19 cellular contexts compared by ENCODE assay signal in genomic region chr1:170340259-170340658, GRCh38.
DNase-seq lines count a peak whose midpoint lies in the region; ATAC-seq and TF ChIP-seq lines count a peak whose summit lies in the region.
"Had no signal": no experiment of that assay in that cellular context is flagged by ENCODE, and none has a peak within 500 bp of the region (broad histone marks: within the 10 kb centered on the region; RNA-seq: fewer than 3 reads in every experiment).

No MANE protein-coding gene starts in this region.

- no peak for TF ChIP-seq POLR2A in IMR-90 (IDR thresholded peaks at IDR 0.05; ENCODE audit: low read depth, low read length)

- WGBS in IMR-90 (ENCODE audit: extremely low coverage in 2 of 2, insufficient read length in 1 of 2), 2 experiments = no CpG with 5 or more reads among the region's 2 CpGs
- no CpG with 5 or more reads among the region's 2 CpGs for WGBS in trophoblast cell (ENCODE audit: extremely low coverage, insufficient coverage, insufficient read length)

- no peak overlapping the region for H3K56ac ChIP-seq in IMR-90 (ENCODE audit: extremely low read depth, insufficient read depth, low read length)

- H2AK9ac ChIP-seq in IMR-90 (replicated peaks; ENCODE audit: low read depth, low read length, poor library complexity) = no peak overlapping the region

- no peak overlapping the region; a peak in 1 of 4 replicates for H4K8ac ChIP-seq in IMR-90 (ENCODE audit: low read depth in 2 of 2, low read length in 2 of 2)
- H4K8ac ChIP-seq in trophoblast cell (ENCODE audit: low read depth, low read length) = no peak overlapping the region

- H2AK5ac ChIP-seq in IMR-90 (ENCODE audit: low read depth, low read length) = no peak overlapping the region
- no peak overlapping the region for H2AK5ac ChIP-seq in trophoblast cell (ENCODE audit: low read length)

- intact Hi-C loops in IMR-90 (cut with micrococcal nuclease) = no loop called here

- no peak for TF ChIP-seq CTCF in IMR-90 (conservative IDR thresholded peaks at IDR 0.05; ENCODE audit: low read depth, low read length)
- no peak for TF ChIP-seq CTCF in fibroblast of the aortic adventitia (IDR thresholded peaks at IDR 0.05; ENCODE audit: insufficient read depth, low read length)

- no peak overlapping the region for H3K27ac ChIP-seq in IMR-90 (ENCODE audit: insufficient read depth, low read length)
- H3K27ac ChIP-seq in trophoblast cell (ENCODE audit: low read depth, low read length) = no peak overlapping the region
- H3K27ac ChIP-seq: C4-2B, Peyer's patch had no signal

- H3K4me1 ChIP-seq in IMR-90 (ENCODE audit: control insufficient read depth, insufficient read depth, low read length) (peaks cover 2% of the 10 kb centered on the region; the same call in 1 of the 2 replicates), trophoblast cell (ENCODE audit: control insufficient read depth in 1 of 2, insufficient read depth in 2 of 2, low read length in 2 of 2) (peaks cover 0 to 3% of the 10 kb centered on the region in 2 experiments)
- H3K4me1 ChIP-seq: Peyer's patch had no signal

- H4K20me1 ChIP-seq in IMR-90 (ENCODE audit: insufficient read depth, low read length) = no peaks in the 10 kb centered on the region

- H3K9me3 ChIP-seq in IMR-90 (ENCODE audit: control insufficient read depth, insufficient read depth, low read length) (no peaks in the 10 kb centered on the region), trophoblast cell (ENCODE audit: insufficient read depth, low read depth, low read length) (no peaks in the 10 kb centered on the region)
- H3K9me3 ChIP-seq: Peyer's patch had no signal

- CTCF ChIA-PET in IMR-90 (lab: Yijun Ruan, JAX) = no interaction called here

- no peak for TF ChIP-seq RAD21 in IMR-90 (IDR thresholded peaks at IDR 0.05; ENCODE audit: low read length)

- no peaks in the 10 kb centered on the region for H3K9me1 ChIP-seq in IMR-90 (ENCODE audit: insufficient read depth, low read length)

- H2BK120ac ChIP-seq in IMR-90 (ENCODE audit: low read depth, low read length) (no peak overlapping the region), trophoblast cell (ENCODE audit: insufficient read depth, low read length, poor library complexity) (no peak overlapping the region)

- no peak overlapping the region for H3K4me3 ChIP-seq in IMR-90 (ENCODE audit: insufficient read depth, low read depth, low read length)
- no peak overlapping the region for H3K4me3 ChIP-seq in fibroblast of the aortic adventitia (ENCODE audit: low read depth, low read length)
- no peak overlapping the region for H3K4me3 ChIP-seq in trophoblast cell (ENCODE audit: low read depth, low read length)
- H3K4me3 ChIP-seq: Peyer's patch had no signal

- peaks cover 2% of the 10 kb centered on the region for H3K79me2 ChIP-seq in trophoblast cell (ENCODE audit: control insufficient read depth, insufficient read depth, low read length, poor library complexity)

- H3K14ac ChIP-seq in IMR-90 (replicated peaks; ENCODE audit: low read depth, low read length) = no peak overlapping the region
- no peak overlapping the region for H3K14ac ChIP-seq in trophoblast cell (ENCODE audit: low read length)

- H3K4me2 ChIP-seq in IMR-90 (ENCODE audit: low read depth, low read length) (no peak overlapping the region), trophoblast cell (ENCODE audit: low read length) (no peak overlapping the region)

- dilution Hi-C loops in IMR-90 (cut with HindIII; ENCODE audit: low sequenced_read_pairs, unreplicated experiment) = no loop called here

- H2AFZ ChIP-seq in IMR-90 (replicated peaks; ENCODE audit: low read length, poor library complexity) = peak overlapping the region; percentile 51
- H2AFZ ChIP-seq in trophoblast cell (ENCODE audit: insufficient read depth, low read length, poor library complexity) = no peak overlapping the region

- no peak overlapping the region for H3K18ac ChIP-seq in IMR-90 (ENCODE audit: low read depth, low read length)
- no peak overlapping the region for H3K18ac ChIP-seq in trophoblast cell (ENCODE audit: low read length)

- ATAC-seq in IMR-90 (ENCODE audit: low read depth) (no peak), GM18861 (IDR thresholded peaks at IDR 0.05; ENCODE audit: unreplicated experiment) (no peak)

- H3K79me1 ChIP-seq in IMR-90 (ENCODE audit: low read depth in 1 of 2, low read length in 2 of 2) = no peaks in the 10 kb centered on the region
- peaks cover 2% of the 10 kb centered on the region for H3K79me1 ChIP-seq in trophoblast cell (ENCODE audit: low read length)

- H3K4ac ChIP-seq in IMR-90 (ENCODE audit: low read depth, low read length) (no peak overlapping the region), trophoblast cell (ENCODE audit: low read depth, low read length) (no peak overlapping the region)

- H4K5ac ChIP-seq in IMR-90 (ENCODE audit: low read depth, low read length) = no peak overlapping the region

- no peak overlapping the region for H2BK15ac ChIP-seq in IMR-90 (ENCODE audit: low read depth, low read length)

- H2BK5ac ChIP-seq in IMR-90 (ENCODE audit: low read depth, low read length, poor library complexity, severe bottlenecking) = no peak overlapping the region
- no peak overlapping the region for H2BK5ac ChIP-seq in trophoblast cell (ENCODE audit: low read depth, low read length, poor library complexity)

- in situ Hi-C loops in IMR-90 (cut with MboI; ENCODE audit: low sequenced_read_pairs) = no loop called here

- H3K27me3 ChIP-seq in IMR-90 (ENCODE audit: control insufficient read depth, insufficient read depth, low read length) = no peaks in the 10 kb centered on the region
- no peaks in the 10 kb centered on the region for H3K27me3 ChIP-seq in trophoblast cell (ENCODE audit: insufficient read depth, low read length)
- H3K27me3 ChIP-seq: Peyer's patch had no signal

- no peak overlapping the region for H2BK12ac ChIP-seq in trophoblast cell (ENCODE audit: low read length)

- no TSS peak for BruUV-seq in IMR-90 (replicated peaks; lab: Mats Ljungman, UMichigan)

- H2BK20ac ChIP-seq in IMR-90 (ENCODE audit: low read depth, low read length) = no peak overlapping the region

- H4K12ac ChIP-seq in trophoblast cell (ENCODE audit: low read depth, low read length) = no peak overlapping the region

- POLR2A ChIA-PET in IMR-90 (lab: Charles Lee; ENCODE audit: unreplicated experiment) = no interaction called here

- peak; percentile 39 for DNase-seq in IMR-90
- peak; percentile 1 for DNase-seq in amniotic epithelial cell (ENCODE audit: low read depth)
- peak; percentile 28 for DNase-seq in fibroblast of the aortic adventitia (ENCODE audit: low read depth)
- peak; percentile 75 to 99 for DNase-seq in trophoblast cell
- no peak for DNase-seq in NAMALWA (ENCODE audit: low spot score)
- no peak for DNase-seq in Ammon's horn (ENCODE audit: low spot score)
- DNase-seq: ACHN, DMS79, H7, HFFc6, NCI-H1092, NCI-H1436 treated with DMSO at 0.1 percent for 48 hours, NCI-H2029, NCI-H2171 treated with DMSO at 0.1 percent for 48 hours, NCI-H446, NCI-H526 treated with DMSO at 0.1 percent for 48 hours, Peyer's patch had no signal

- no peak overlapping the region for H3K9ac ChIP-seq in IMR-90 (ENCODE audit: low read depth, low read length)
- H3K9ac ChIP-seq in trophoblast cell (ENCODE audit: low read length) = no peak overlapping the region

- no peak overlapping the region for H4K91ac ChIP-seq in IMR-90 (ENCODE audit: insufficient read depth, low read depth, low read length)
- no peak overlapping the region for H4K91ac ChIP-seq in trophoblast cell (ENCODE audit: low read depth, low read length)

- no peak overlapping the region for H3K23ac ChIP-seq in IMR-90 (ENCODE audit: low read depth, low read length)
- no peak overlapping the region for H3K23ac ChIP-seq in trophoblast cell (ENCODE audit: low read length)

- H3K36me3 ChIP-seq in IMR-90 (ENCODE audit: control insufficient read depth, insufficient read depth, low read length) (no peaks in the 10 kb centered on the region), trophoblast cell (ENCODE audit: control insufficient read depth in 1 of 2, insufficient read depth in 2 of 2, low read length in 2 of 2) (no peaks in the 10 kb centered on the region)
- H3K36me3 ChIP-seq: Peyer's patch had no signal

TF ChIP-seq in IMR-90, 13 proteins besides CTCF, POLR2A, EP300 and RAD21:
- no peak for TF ChIP-seq SMC3 (IDR thresholded peaks at IDR 0.05; ENCODE audit: low read depth, low read length)
- TF ChIP-seq CHD1 (IDR thresholded peaks at IDR 0.05; ENCODE audit: low read depth, low read length) = no peak
- TF ChIP-seq FOS (IDR thresholded peaks at IDR 0.05; ENCODE audit: low read depth, low read length) = no peak
- no peak for TF ChIP-seq RFX5 (IDR thresholded peaks at IDR 0.05; ENCODE audit: low read depth, low read length)
- TF ChIP-seq ELK1 (IDR thresholded peaks at IDR 0.05; ENCODE audit: borderline replicate concordance, low read depth, low read length) = no peak
- TF ChIP-seq MAFK (IDR thresholded peaks at IDR 0.05; ENCODE audit: low read depth, low read length) = no peak
- TF ChIP-seq USF2 (IDR thresholded peaks at IDR 0.05; ENCODE audit: low read depth, low read length) = no peak
- TF ChIP-seq NFE2L2 (IDR thresholded peaks at IDR 0.05; ENCODE audit: low read depth, low read length) = no peak
- TF ChIP-seq MAZ (IDR thresholded peaks at IDR 0.05; ENCODE audit: borderline replicate concordance, low read depth, low read length) = no peak
- no peak for TF ChIP-seq RCOR1 (IDR thresholded peaks at IDR 0.05; ENCODE audit: insufficient replicate concordance, low read length)
- no peak for TF ChIP-seq CEBPB (IDR thresholded peaks at IDR 0.05; ENCODE audit: low read depth, low read length)
- TF ChIP-seq MXI1 (IDR thresholded peaks at IDR 0.05; ENCODE audit: borderline replicate concordance, low read depth, low read length) = no peak
- no peak for TF ChIP-seq BHLHE40 (IDR thresholded peaks at IDR 0.05; ENCODE audit: low read depth, low read length)

Comparison
In these comparisons a context has a peak if more than half of its experiments do, and no peak if none do; other contexts are left out.
1. DNase-seq: peak in IMR-90 (single experiment), amniotic epithelial cell (single experiment), fibroblast of the aortic adventitia (single experiment) and trophoblast cell (2 of 2); none in NAMALWA (single experiment) and Ammon's horn (single experiment).